12 cellular contexts compared by ENCODE assay signal in the genomic region with DNA sequence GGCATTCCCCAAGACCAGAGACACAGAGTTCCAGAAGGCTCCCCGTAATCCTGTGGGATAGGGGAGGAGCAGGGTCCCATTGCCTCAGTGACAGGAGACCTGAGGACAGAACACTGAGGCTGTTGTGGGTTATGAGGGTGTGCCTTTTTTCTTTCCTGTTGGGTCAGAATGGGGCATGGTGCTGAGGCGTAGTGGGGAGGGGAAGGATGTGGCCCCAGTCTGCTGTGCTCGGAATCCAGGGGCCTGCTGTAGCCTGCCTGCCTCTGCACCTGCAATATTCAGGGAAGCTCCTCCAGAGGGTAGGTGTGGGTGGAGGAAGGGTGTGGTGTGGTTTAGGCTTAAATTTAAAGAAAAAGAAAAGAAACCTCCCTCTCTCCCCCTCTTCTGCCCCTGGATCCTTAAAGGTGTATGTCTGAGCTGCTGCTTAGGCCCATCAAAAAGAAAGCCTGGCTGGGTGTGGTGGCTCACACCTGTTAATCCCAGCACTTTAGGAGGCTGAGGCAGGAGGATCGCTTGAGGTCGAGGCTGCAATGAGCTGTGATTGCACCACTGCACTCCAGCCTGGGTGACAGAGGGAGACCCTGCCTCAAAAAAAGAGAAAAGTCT. TPM values are rescaled to one million over a fixed set of nuclear protein-coding genes. Genes with fewer than 3 reads are reported as not detected.
DNase-seq lines count a peak whose midpoint lies in the region; ATAC-seq and TF ChIP-seq lines count a peak whose summit lies in the region.
"Had no signal": no experiment of that assay in that cellular context is flagged by ENCODE, and none has a peak within 500 bp of the region (broad histone marks: within the 10 kb centered on the region; RNA-seq: fewer than 3 reads in every experiment).

No MANE protein-coding gene starts in this region.

- intact Hi-C loops in body of pancreas (cut with DNase I): no loop called here
- intact Hi-C loops in right lobe of liver (cut with DNase I): no loop called here

- H3K27ac ChIP-seq in body of pancreas (peak overlapping the region; percentile 62 to 93 (median 92)), right lobe of liver (no peak overlapping the region), tibial nerve (peak overlapping the region; percentile 54 to 93 (median 84))

- peak; percentile 69 for DNase-seq in activated CD4-positive, alpha-beta T cell treated with anti-CD3 and anti-CD28 coated beads, Interleukin-2, amount 10 ng/mL, durations not matched to agents 7 days and 5 days
- no peak for DNase-seq in activated CD4-positive, alpha-beta T cell treated with anti-CD3 and anti-CD28 coated beads, Interleukin-2, amount 50 U/mL, for 48 hours
- peak in 2 of 4 donors; percentile 2 to 9 for DNase-seq in body of pancreas
- DNase-seq in right lobe of liver: peak in 2 of 3 donors; percentile 16 to 31
- DNase-seq in tibial nerve (ENCODE audit: low spot score in 2 of 2): no peak
- DNase-seq in omental fat pad (ENCODE audit: low spot score): no peak
- DNase-seq in NCI-H446 treated with DMSO at 0.1 percent for 48 hours (lab: John Stamatoyannopoulos, UW): no peak
- DNase-seq in NCI-H146 (lab: John Stamatoyannopoulos, UW): no peak
- DNase-seq: activated naive CD8-positive, alpha-beta T cell treated with anti-CD3 and anti-CD28 coated beads for 36 hours had no signal

- CTCF ChIA-PET in activated CD4-positive, alpha-beta T cell treated with anti-CD3 and anti-CD28 coated beads, Interleukin-2, amount 10 ng/mL, durations not matched to agents 7 days and 5 days (lab: Charles Lee): interaction anchor here (1.0 to 1.2 kb wide), 3 partner anchors 9 to 51 kb away, joined by 3 to 5 read pairs (median 4); no protein-coding TSS in a partner anchor

- H3K4me1 Mint-ChIP-seq in activated CD4-positive, alpha-beta T cell treated with anti-CD3 and anti-CD28 coated beads, Interleukin-2, amount 10 ng/mL, durations not matched to agents 7 days and 5 days: peaks cover 80% of the 10 kb centered on the region

- peaks cover 26% of the 10 kb centered on the region for H3K36me3 Mint-ChIP-seq in activated CD4-positive, alpha-beta T cell treated with anti-CD3 and anti-CD28 coated beads, Interleukin-2, amount 10 ng/mL, durations not matched to agents 7 days and 5 days (ENCODE audit: low read depth)
- H3K36me3 Mint-ChIP-seq: activated naive CD8-positive, alpha-beta T cell treated with anti-CD3 and anti-CD28 coated beads for 36 hours had no signal

- H3K9me3 ChIP-seq in body of pancreas (no peaks in the 10 kb centered on the region), right lobe of liver (no peaks in the 10 kb centered on the region), tibial nerve (no peaks in the 10 kb centered on the region)

- POLR2A ChIA-PET in activated CD4-positive, alpha-beta T cell treated with anti-CD3 and anti-CD28 coated beads, Interleukin-2, amount 10 ng/mL, durations not matched to agents 7 days and 5 days (lab: Charles Lee): no interaction called here

- no peak overlapping the region for H3K4me3 ChIP-seq in body of pancreas
- no peak overlapping the region for H3K4me3 ChIP-seq in right lobe of liver
- H3K4me3 ChIP-seq in tibial nerve: no peak overlapping the region
- H3K4me3 ChIP-seq: K562 had no signal

- no peaks in the 10 kb centered on the region for H3K27me3 Mint-ChIP-seq in activated CD4-positive, alpha-beta T cell treated with anti-CD3 and anti-CD28 coated beads, Interleukin-2, amount 10 ng/mL, durations not matched to agents 7 days and 5 days
- H3K27me3 Mint-ChIP-seq: activated naive CD8-positive, alpha-beta T cell treated with anti-CD3 and anti-CD28 coated beads for 36 hours had no signal

- 83 to 98% methylated on average over 4 to 5 of the region's 5 CpGs for WGBS in body of pancreas, 2 donors
- 74% methylated on average over 3 of the region's 5 CpGs for WGBS in right lobe of liver (ENCODE audit: insufficient coverage, low coverage, low lambda C conversion rate, missing lambda C conversion rate)
- WGBS in tibial nerve, 2 donors: 62 to 68% methylated on average over 5 of the region's 5 CpGs

- ATAC-seq in body of pancreas: no peak
- ATAC-seq in right lobe of liver: no peak
- ATAC-seq in omental fat pad (ENCODE audit: low FRiP score): no peak
- ATAC-seq: K562, Panc1 had no signal

- TF ChIP-seq POLR2A in body of pancreas (IDR thresholded peaks at IDR 0.05): no peak
- TF ChIP-seq POLR2A in right lobe of liver (IDR thresholded peaks at IDR 0.05): no peak
- TF ChIP-seq POLR2A in tibial nerve (IDR thresholded peaks at IDR 0.05): no peak

- H3K36me3 ChIP-seq in body of pancreas (replicated peaks in 1 of 2; ENCODE audit: insufficient read depth in 1 of 2, low read depth in 2 of 2): no peaks in the 10 kb centered on the region
- H3K36me3 ChIP-seq in right lobe of liver: peaks cover 0 to 4% (median 2%) of the 10 kb centered on the region in 4 donors
- H3K36me3 ChIP-seq in tibial nerve: peaks cover 0 to 6% (median 0%) of the 10 kb centered on the region in 3 donors

- peaks cover 2% of the 10 kb centered on the region for H3K9me3 Mint-ChIP-seq in activated CD4-positive, alpha-beta T cell treated with anti-CD3 and anti-CD28 coated beads, Interleukin-2, amount 10 ng/mL, durations not matched to agents 7 days and 5 days
- H3K9me3 Mint-ChIP-seq: activated naive CD8-positive, alpha-beta T cell treated with anti-CD3 and anti-CD28 coated beads for 36 hours; nephron had no signal

- H3K4me1 ChIP-seq in body of pancreas (peaks cover 97% of the 10 kb centered on the region), right lobe of liver (peaks cover 0 to 41% (median 20%) of the 10 kb centered on the region in 4 donors), tibial nerve (peaks cover 0 to 100% (median 83%) of the 10 kb centered on the region in 4 donors)

- peak overlapping the region; percentile 82 for H3K27ac Mint-ChIP-seq in activated CD4-positive, alpha-beta T cell treated with anti-CD3 and anti-CD28 coated beads, Interleukin-2, amount 10 ng/mL, durations not matched to agents 7 days and 5 days
- H3K27ac Mint-ChIP-seq: activated naive CD8-positive, alpha-beta T cell treated with anti-CD3 and anti-CD28 coated beads for 36 hours had no signal

- peak overlapping the region; percentile 35 for H3K4me3 Mint-ChIP-seq in activated CD4-positive, alpha-beta T cell treated with anti-CD3 and anti-CD28 coated beads, Interleukin-2, amount 10 ng/mL, durations not matched to agents 7 days and 5 days
- H3K4me3 Mint-ChIP-seq: activated naive CD8-positive, alpha-beta T cell treated with anti-CD3 and anti-CD28 coated beads for 36 hours; nephron had no signal

- TF ChIP-seq EP300 in tibial nerve (IDR thresholded peaks at IDR 0.05): no peak

- no peak for TF ChIP-seq CTCF in body of pancreas (IDR thresholded peaks at IDR 0.05)
- TF ChIP-seq CTCF in right lobe of liver (IDR thresholded peaks at IDR 0.05): no peak
- TF ChIP-seq CTCF in tibial nerve (IDR thresholded peaks at IDR 0.05): no peak
- no peak for TF ChIP-seq CTCF in omental fat pad (IDR thresholded peaks at IDR 0.05)

- no peaks in the 10 kb centered on the region for H3K27me3 ChIP-seq in body of pancreas
- no peaks in the 10 kb centered on the region for H3K27me3 ChIP-seq in right lobe of liver
- H3K27me3 ChIP-seq in tibial nerve: no peaks in the 10 kb centered on the region

RNA-seq across cellular contexts. Expression of a gene that starts 18.7 kb away (rescaled TPM):
- total RNA-seq in activated CD4-positive, alpha-beta T cell treated with anti-CD3 and anti-CD28 coated beads, Interleukin-2, amount 10 ng/mL, durations not matched to agents 7 days and 5 days: 10 to 100 TPM; 36.0 to 39.5 TPM
- total RNA-seq in body of pancreas (10 to 100 TPM; 34.5 to 40.2 TPM), right lobe of liver (10 to 100 TPM; 25.4 to 49.1 (median 28.0) TPM), tibial nerve (10 to 100 TPM; 33.3 to 73.9 (median 63.1) TPM), omental fat pad (10 to 100 TPM; 29.6 to 45.9 (median 37.5) TPM)

Comparison
In these comparisons a context has a peak if more than half of its experiments do, and no peak if none do; other contexts are left out.
1. DNase-seq: peak in activated CD4-positive, alpha-beta T cell treated with anti-CD3 and anti-CD28 coated beads, Interleukin-2, amount 10 ng/mL, durations not matched to agents 7 days and 5 days (single experiment) and right lobe of liver (2 of 3); none in activated CD4-positive, alpha-beta T cell treated with anti-CD3 and anti-CD28 coated beads, Interleukin-2, amount 50 U/mL, for 48 hours (0 of 2), tibial nerve (0 of 2), omental fat pad (single experiment), NCI-H446 treated with DMSO at 0.1 percent for 48 hours (single experiment) and NCI-H146 (single experiment).
2. H3K27ac ChIP-seq: peak in body of pancreas (4 of 4) and tibial nerve (4 of 4); none in right lobe of liver (0 of 3).